Comparison of ENCODE assay signal across 24 cellular contexts in genomic region chr3:68116580-68116979, GRCh38.
"Had no signal": no experiment of that assay in that cellular context is flagged by ENCODE, and none has a peak within 500 bp of the region (broad histone marks: within the 10 kb centered on the region; RNA-seq: fewer than 3 reads in every experiment).

No MANE protein-coding gene starts in this region.

- H3K27ac ChIP-seq: coronary artery, dorsolateral prefrontal cortex, esophagus muscularis mucosa, foreskin keratinocyte, gastroesophageal sphincter, heart left ventricle, hepatocyte, left ventricle myocardium inferior, lower lobe of right lung had no signal

- H3K36me3 ChIP-seq: esophagus muscularis mucosa, gastroesophageal sphincter, heart left ventricle, left ventricle myocardium inferior, lower lobe of right lung had no signal

- H3K36me3 Mint-ChIP-seq: immature natural killer cell had no signal

- H3K4me1 ChIP-seq: esophagus muscularis mucosa, foreskin keratinocyte, gastroesophageal sphincter, heart left ventricle, left ventricle myocardium inferior, lower lobe of right lung had no signal

- H3K27ac Mint-ChIP-seq: immature natural killer cell had no signal

- H3K4me2 ChIP-seq: hepatocyte had no signal

- H3K4me3 ChIP-seq: coronary artery, dorsolateral prefrontal cortex, esophagus muscularis mucosa, gastroesophageal sphincter, heart left ventricle, hepatocyte, left ventricle myocardium inferior, lower lobe of right lung had no signal

- H3K4me1 Mint-ChIP-seq: immature natural killer cell had no signal

- DNase-seq: dermis blood vessel endothelial cell; dorsolateral prefrontal cortex; effector CD4-positive, alpha-beta T cell; effector memory CD4-positive, alpha-beta T cell; foreskin keratinocyte; heart left ventricle; hypothalamus; immature natural killer cell; islet precursor cell; kidney; kidney glomerular epithelial cell; left colon; left ventricle myocardium inferior; lower lobe of right lung; mesenchymal stem cell; midbrain had no signal

- ATAC-seq: foreskin keratinocyte, gastroesophageal sphincter, heart left ventricle, left colon, left lobe of liver, lower lobe of right lung had no signal

- H3K27me3 ChIP-seq: dorsolateral prefrontal cortex, esophagus muscularis mucosa, foreskin keratinocyte, gastroesophageal sphincter, heart left ventricle, hepatocyte had no signal

- H3K9me3 ChIP-seq: esophagus muscularis mucosa, gastroesophageal sphincter, heart left ventricle, left ventricle myocardium inferior, lower lobe of right lung had no signal

- FAIRE-seq: colon, endothelial cell of umbilical vein, frontal cortex, kidney had no signal

- H3K4me3 Mint-ChIP-seq: immature natural killer cell had no signal

- H3K79me2 ChIP-seq: hepatocyte had no signal

- H2AFZ ChIP-seq: hepatocyte had no signal
